In the genomic region with DNA sequence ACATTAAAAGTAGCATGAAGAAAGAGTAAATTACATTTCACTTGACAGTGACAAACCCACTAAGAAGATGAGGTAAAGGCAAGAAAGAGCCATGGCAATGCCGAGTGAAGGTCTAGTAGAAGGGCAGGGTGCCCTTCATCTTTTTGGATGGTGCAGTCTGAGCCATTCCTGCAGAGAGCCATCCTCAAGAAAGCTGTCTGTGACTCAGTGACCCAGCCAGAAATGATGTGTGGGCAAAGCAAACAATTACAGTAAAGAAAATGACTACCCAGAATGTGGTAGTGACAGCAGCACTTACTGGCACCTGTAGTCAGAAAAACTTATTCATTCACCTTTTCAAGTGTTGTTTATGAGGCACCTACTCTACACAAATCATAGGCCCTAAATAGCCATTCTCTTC, we compare ENCODE assay signal across 18 cellular contexts.
DNase-seq lines count a peak whose midpoint lies in the region; ATAC-seq, FAIRE-seq and TF ChIP-seq lines count a peak whose summit lies in the region.
"Had no signal": no experiment of that assay in that cellular context is flagged by ENCODE, and none has a peak within 500 bp of the region (broad histone marks: within the 10 kb centered on the region; RNA-seq: fewer than 3 reads in every experiment).

No MANE protein-coding gene starts in this region.

- no peak for TF ChIP-seq CTCF in bronchial epithelial cell (IDR thresholded peaks at IDR 0.05; ENCODE audit: insufficient read depth, low read length, severe bottlenecking)

- no peak for FAIRE-seq in bronchial epithelial cell (lab: Jason Lieb, UNC)
- FAIRE-seq: K562 had no signal

- no peaks in the 10 kb centered on the region for H3K27me3 ChIP-seq in bronchial epithelial cell (ENCODE audit: control insufficient read depth, insufficient read depth, low read length)
- H3K27me3 ChIP-seq: Peyer's patch had no signal

- peak; percentile 68 to 76 for ATAC-seq in activated CD4-positive, CD25-positive, alpha-beta regulatory T cell treated with anti-CD3 and anti-CD28 coated beads, Interleukin-2, amount 50 U/mL, for 24 hours
- ATAC-seq in stimulated activated naive CD8-positive, alpha-beta T cell treated with anti-CD3 and anti-CD28 coated beads, Interleukin-15, Interleukin-2, amounts not matched to agents 100 U/mL and 50 U/mL, for 24 hours, result peak; percentile 71
- no peak for ATAC-seq in HG02588 (IDR thresholded peaks at IDR 0.05; ENCODE audit: unreplicated experiment)
- ATAC-seq: CD8-positive, alpha-beta T cell; HCT116; K562 had no signal

- no peak for DNase-seq in activated CD4-positive, CD25-positive, alpha-beta regulatory T cell (lab: John Stamatoyannopoulos, UW)
- DNase-seq in activated naive CD4-positive, alpha-beta T cell treated with Interleukin-2 at 50 U/mL for 16 hours, result peak; percentile 12
- no peak for DNase-seq in activated naive CD4-positive, alpha-beta T cell (lab: John Stamatoyannopoulos, UW)
- DNase-seq in bronchial epithelial cell (ENCODE audit: low read depth) (peak; percentile 43), EL (no peak)
- DNase-seq in stimulated activated naive CD8-positive, alpha-beta T cell treated with anti-CD3 and anti-CD28 coated beads, Interleukin-15, Interleukin-2, amounts not matched to agents 100 U/mL and 50 U/mL, for 24 hours, result no peak
- DNase-seq: CD8-positive, alpha-beta T cell; DND-41; GF-D8; GM23248; NCI-H1436; NCI-H2029 treated with DMSO at 0.1 percent for 48 hours; NCI-H510A treated with DMSO at 0.1 percent for 48 hours; Peyer's patch had no signal

- no peaks in the 10 kb centered on the region for H3K36me3 ChIP-seq in bronchial epithelial cell (ENCODE audit: control insufficient read depth, insufficient read depth, low read length)
- H3K36me3 ChIP-seq: Peyer's patch had no signal

- H3K4me3 ChIP-seq in bronchial epithelial cell (ENCODE audit: low read depth, low read length), result no peak overlapping the region
- H3K4me3 ChIP-seq: GM23248, K562, Peyer's patch had no signal

Comparison
In these comparisons a context has a peak if more than half of its experiments do, and no peak if none do; other contexts are left out.
1. DNase-seq: peak in activated naive CD4-positive, alpha-beta T cell treated with Interleukin-2 at 50 U/mL for 16 hours (single experiment) and bronchial epithelial cell (single experiment); none in activated CD4-positive, CD25-positive, alpha-beta regulatory T cell (0 of 4), activated naive CD4-positive, alpha-beta T cell (0 of 4), stimulated activated naive CD8-positive, alpha-beta T cell treated with anti-CD3 and anti-CD28 coated beads, Interleukin-15, Interleukin-2, amounts not matched to agents 100 U/mL and 50 U/mL, for 24 hours (single experiment) and EL (single experiment).